In the genomic region with DNA sequence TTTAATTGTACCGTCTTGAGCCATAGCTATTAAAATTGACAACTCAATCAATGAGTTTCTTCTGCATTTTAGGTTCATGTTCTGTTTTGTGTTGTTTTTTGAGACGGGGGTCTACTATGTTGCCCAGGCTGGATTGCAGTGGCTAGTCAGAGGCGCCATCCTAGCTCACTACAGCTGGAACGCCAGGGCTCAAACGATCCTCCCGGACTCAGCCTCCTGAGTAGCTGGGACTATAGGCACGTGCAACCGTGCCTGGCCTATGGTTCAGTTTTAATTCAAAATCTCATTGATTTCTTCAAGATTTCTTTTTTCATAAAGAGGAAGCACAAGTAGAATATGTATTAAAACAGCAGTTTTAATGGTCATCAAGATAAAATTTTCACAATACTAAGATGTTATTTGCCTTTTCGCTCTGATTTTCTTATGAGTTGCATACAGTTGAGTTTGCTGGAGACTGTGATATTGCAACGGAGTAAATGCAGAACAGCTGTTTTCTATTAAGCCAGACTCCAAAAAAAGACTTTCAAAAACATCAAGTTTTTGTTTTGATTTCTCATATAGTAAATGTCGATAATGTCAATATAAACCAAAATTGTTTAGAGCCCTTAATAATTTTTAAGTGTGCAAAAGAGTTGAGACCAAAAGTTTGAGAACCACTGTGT, we compare ENCODE assay signal across 8 cellular contexts. TPM values are rescaled to one million over a fixed set of nuclear protein-coding genes. Genes with fewer than 3 reads are reported as not detected.
A peak's percentile ranks its signal among the peaks of the same experiment; 100 is the strongest.
DNase-seq lines count a peak whose midpoint lies in the region; ATAC-seq, FAIRE-seq and TF ChIP-seq lines count a peak whose summit lies in the region.

No MANE protein-coding gene starts in this region.

- peaks cover 4% of the 10 kb centered on the region for H3K36me3 ChIP-seq in CD4-positive, CD25-positive, alpha-beta regulatory T cell (ENCODE audit: control insufficient read depth, insufficient read depth, low read length)
- peaks cover 28% of the 10 kb centered on the region for H3K36me3 ChIP-seq in HUES64 (ENCODE audit: insufficient read depth, low read length)
- no peaks in the 10 kb centered on the region for H3K36me3 ChIP-seq in bronchial epithelial cell (ENCODE audit: control insufficient read depth, insufficient read depth, low read length)

- H3K4me3 Mint-ChIP-seq in CD4-positive, CD25-positive, alpha-beta regulatory T cell = peak overlapping the region; percentile 92 to 98 (median 97)
- H3K4me3 Mint-ChIP-seq in natural killer cell treated with Interleukin-12 subunit alpha and Interleukin-12 subunit beta and Interleukin-15 and Interleukin-18, amount 100 ng/mL, for 72 hours = peak overlapping the region; percentile 97

- H3K27ac ChIP-seq in CD4-positive, CD25-positive, alpha-beta regulatory T cell (ENCODE audit: insufficient read depth, low read length, poor library complexity, severe bottlenecking) = peak overlapping the region; percentile 79
- no peak overlapping the region for H3K27ac ChIP-seq in HUES64 (ENCODE audit: low read depth, low read length)

- peaks cover 0 to 2% (median 0%) of the 10 kb centered on the region in 7 donors for H3K9me3 Mint-ChIP-seq in CD4-positive, CD25-positive, alpha-beta regulatory T cell
- no peaks in the 10 kb centered on the region for H3K9me3 Mint-ChIP-seq in natural killer cell treated with Interleukin-12 subunit alpha and Interleukin-12 subunit beta and Interleukin-15 and Interleukin-18, amount 100 ng/mL, for 72 hours

- H3K9me3 ChIP-seq in CD4-positive, CD25-positive, alpha-beta regulatory T cell (ENCODE audit: control insufficient read depth in 2 of 2, low read length in 2 of 2) = no peaks in the 10 kb centered on the region
- H3K9me3 ChIP-seq in HUES64 (ENCODE audit: insufficient read depth, low read depth, low read length) = no peaks in the 10 kb centered on the region

- ATAC-seq in CD4-positive, CD25-positive, alpha-beta regulatory T cell (ENCODE audit: low read depth in 2 of 2) = no peak
- no peak for ATAC-seq in natural killer cell treated with Interleukin-12 subunit alpha and Interleukin-12 subunit beta and Interleukin-15 and Interleukin-18, amount 100 ng/mL, for 72 hours
- ATAC-seq in HG03139 (IDR thresholded peaks at IDR 0.05; ENCODE audit: unreplicated experiment) = no peak
- no peak for ATAC-seq in HG02970 (IDR thresholded peaks at IDR 0.05; ENCODE audit: low FRiP score, unreplicated experiment)

- WGBS in HUES64 = 3% methylated on average over 8 of the region's 11 CpGs

- H3K4me1 ChIP-seq in CD4-positive, CD25-positive, alpha-beta regulatory T cell (ENCODE audit: control insufficient read depth, insufficient read depth, low read length, poor library complexity, severe bottlenecking) = peaks cover 39% of the 10 kb centered on the region
- peaks cover 4% of the 10 kb centered on the region; the same call in 1 of the 2 replicates for H3K4me1 ChIP-seq in HUES64 (ENCODE audit: insufficient read depth, low read length)

- FAIRE-seq in bronchial epithelial cell (lab: Jason Lieb, UNC) = no peak

- H3K27me3 Mint-ChIP-seq in CD4-positive, CD25-positive, alpha-beta regulatory T cell = no peaks in the 10 kb centered on the region
- H3K27me3 Mint-ChIP-seq in natural killer cell treated with Interleukin-12 subunit alpha and Interleukin-12 subunit beta and Interleukin-15 and Interleukin-18, amount 100 ng/mL, for 72 hours = no peaks in the 10 kb centered on the region

- H3K9ac ChIP-seq in HUES64 (ENCODE audit: low read depth, low read length) = peak overlapping the region; percentile 93

- no peaks in the 10 kb centered on the region for H3K27me3 ChIP-seq in CD4-positive, CD25-positive, alpha-beta regulatory T cell (ENCODE audit: control insufficient read depth, insufficient read depth, low read length)
- H3K27me3 ChIP-seq in HUES64 (ENCODE audit: insufficient read depth, low read length) (no peaks in the 10 kb centered on the region), bronchial epithelial cell (ENCODE audit: control insufficient read depth, insufficient read depth, low read length) (no peaks in the 10 kb centered on the region)

- H3K27ac Mint-ChIP-seq in CD4-positive, CD25-positive, alpha-beta regulatory T cell = peak overlapping the region in 2 of 3 donors; percentile 95
- peak overlapping the region; percentile 89 to 93 for H3K27ac Mint-ChIP-seq in natural killer cell treated with Interleukin-12 subunit alpha and Interleukin-12 subunit beta and Interleukin-15 and Interleukin-18, amount 100 ng/mL, for 72 hours

- no peak for DNase-seq in CD4-positive, CD25-positive, alpha-beta regulatory T cell
- no peak for DNase-seq in bronchial epithelial cell (ENCODE audit: low read depth)
- DNase-seq in natural killer cell treated with Interleukin-12 subunit alpha and Interleukin-12 subunit beta and Interleukin-15 and Interleukin-18, amount 100 ng/mL, for 72 hours (ENCODE audit: low spot score) = no peak
- no peak for DNase-seq in amniotic stem cell (lab: John Stamatoyannopoulos, UW)
- no peak for DNase-seq in activated CD8-positive, alpha-beta memory T cell treated with anti-CD3 and anti-CD28 coated beads, Interleukin-2, amount 50 U/mL, for 48 hours

- H3K4me3 ChIP-seq in CD4-positive, CD25-positive, alpha-beta regulatory T cell (ENCODE audit: low read depth, low read length) = peak overlapping the region; percentile 94
- peak overlapping the region; percentile 98 for H3K4me3 ChIP-seq in HUES64 (ENCODE audit: low read length)
- H3K4me3 ChIP-seq in bronchial epithelial cell (ENCODE audit: low read depth, low read length) = peak overlapping the region; percentile 70

- peaks cover 24% of the 10 kb centered on the region for H3K36me3 Mint-ChIP-seq in CD4-positive, CD25-positive, alpha-beta regulatory T cell
- H3K36me3 Mint-ChIP-seq in natural killer cell treated with Interleukin-12 subunit alpha and Interleukin-12 subunit beta and Interleukin-15 and Interleukin-18, amount 100 ng/mL, for 72 hours = peaks cover 3% of the 10 kb centered on the region

- no peak for TF ChIP-seq CTCF in bronchial epithelial cell (IDR thresholded peaks at IDR 0.05; ENCODE audit: insufficient read depth, low read length, severe bottlenecking)

- H3K4me1 Mint-ChIP-seq in CD4-positive, CD25-positive, alpha-beta regulatory T cell = peaks cover 11 to 64% (median 57%) of the 10 kb centered on the region in 4 donors
- peaks cover 27 to 34% of the 10 kb centered on the region in 2 donors for H3K4me1 Mint-ChIP-seq in natural killer cell treated with Interleukin-12 subunit alpha and Interleukin-12 subunit beta and Interleukin-15 and Interleukin-18, amount 100 ng/mL, for 72 hours (ENCODE audit: low read depth in 2 of 2)

RNA-seq across cellular contexts. Expression of gene STX18, which starts 1.1 kb away (rescaled TPM):
- 20.2 TPM for total RNA-seq in CD4-positive, CD25-positive, alpha-beta regulatory T cell
- polyA plus RNA-seq in CD4-positive, CD25-positive, alpha-beta regulatory T cell = 10 to 100 TPM; 15.9 to 27.2 (median 24.8) TPM
- 24.6 TPM for polyA plus RNA-seq in HUES64 (2013, experiment 1 of 2)
- 19.9 TPM for polyA plus RNA-seq in HUES64 (2013, experiment 2 of 2)
- 17.4 and 21.6 TPM in 2 replicates for total RNA-seq in bronchial epithelial cell
- 10 to 100 TPM; 30.8 to 33.5 TPM for total RNA-seq in natural killer cell treated with Interleukin-12 subunit alpha and Interleukin-12 subunit beta and Interleukin-15 and Interleukin-18, amount 100 ng/mL, for 72 hours
